8 cellular contexts compared by ENCODE assay signal in genomic region chr17:77972271-77972670, GRCh38. TPM values are rescaled to one million over a fixed set of nuclear protein-coding genes. Genes with fewer than 3 reads are reported as not detected.
A peak's percentile ranks its signal among the peaks of the same experiment; 100 is the strongest.
DNase-seq lines count a peak whose midpoint lies in the region; ATAC-seq, FAIRE-seq and TF ChIP-seq lines count a peak whose summit lies in the region.
"Not testable (repeated sequence)": the region's sequence is repeated elsewhere in the genome, so short reads cannot be mapped to it uniquely, and the experiment has no call there.

No MANE protein-coding gene starts in this region.

- not testable (repeated sequence) for H3K9me3 Mint-ChIP-seq in WTC11; effector memory CD8-positive, alpha-beta T cell; natural killer cell

- RAD21 ChIA-PET in HCT116 (lab: Charles Lee; ENCODE audit: low non-redundant PET in 1 of 2, low total read pairs in 2 of 2, uncharacterized antibody in 2 of 2, unreplicated experiment in 2 of 2): interaction anchor here in 1 of 2 experiments (0.6 kb wide), 1 partner anchor 14 kb away, joined by 3 read pairs; no protein-coding TSS in a partner anchor

- TF ChIP-seq CTCF in C4-2B (conservative IDR thresholded peaks at IDR 0.05) (peak; percentile 14; the same call in 1 of the 2 replicates), DND-41 (IDR thresholded peaks at IDR 0.05; ENCODE audit: borderline replicate concordance, extremely low read depth, low read length, poor library complexity, severe bottlenecking) (peak; percentile 4), OCI-LY7 (conservative IDR thresholded peaks at IDR 0.05; ENCODE audit: low read length) (peak; percentile 38; the same call in 1 of the 2 replicates)
- TF ChIP-seq CTCF in HCT116 (IDR thresholded peaks at IDR 0.05 in 2 of 3, conservative IDR thresholded peaks at IDR 0.05 in 1 of 3; ENCODE audit: borderline replicate concordance in 1 of 3, insufficient read depth in 1 of 3, low read depth in 2 of 3, low read length in 2 of 3); WTC11 (IDR thresholded peaks at IDR 0.05); HepG2 (CRISPR knock-in tag; IDR thresholded peaks at IDR 0.05); natural killer cell (IDR thresholded peaks at IDR 0.05): not testable (repeated sequence)

- WGBS in HepG2 (ENCODE audit: low lambda C conversion rate): 95% methylated on average over 3 of the region's 3 CpGs

- not testable (repeated sequence) for FAIRE-seq in HepG2 (lab: Jason Lieb, UNC)

- not testable (repeated sequence) for H3K27me3 ChIP-seq in DND-41 (ENCODE audit: insufficient read depth, low read length, poor library complexity); HCT116 (ENCODE audit: insufficient read depth, low read length); HepG2 (ENCODE audit: control insufficient read depth in 1 of 2, insufficient read depth in 2 of 2, low read length in 2 of 2)

- H3K79me2 ChIP-seq in DND-41 (ENCODE audit: insufficient read depth, low read length): peaks cover 99% of the 10 kb centered on the region
- peaks cover 10% of the 10 kb centered on the region for H3K79me2 ChIP-seq in HCT116 (ENCODE audit: insufficient read depth, low read length)
- peaks cover 12% of the 10 kb centered on the region; the same call in 1 of the 2 replicates for H3K79me2 ChIP-seq in OCI-LY7 (ENCODE audit: insufficient read depth, low read depth, low read length)
- H3K79me2 ChIP-seq in HepG2 (ENCODE audit: insufficient read depth, low read length): peaks cover 20% of the 10 kb centered on the region

- not testable (repeated sequence) for H3K4me2 ChIP-seq in DND-41 (ENCODE audit: insufficient read depth, low read length); HCT116 (ENCODE audit: low read length); OCI-LY7 (ENCODE audit: low read length); HepG2 (ENCODE audit: low read depth, low read length)

- H2AFZ ChIP-seq in DND-41 (ENCODE audit: low read depth, low read length); HCT116 (ENCODE audit: low read depth, low read length, poor library complexity, severe bottlenecking); OCI-LY7 (ENCODE audit: low read length); HepG2 (ENCODE audit: low read length): not testable (repeated sequence)

- not testable (repeated sequence) for DNase-seq in DND-41; HCT116 (ENCODE audit: low read depth, low spot score); OCI-LY7 (ENCODE audit: low spot score); WTC11 (ENCODE audit: low spot score); effector memory CD8-positive, alpha-beta T cell; HepG2 (ENCODE audit: low spot score); natural killer cell

- ATAC-seq in DND-41 (ENCODE audit: insufficient read depth, low read depth); WTC11; effector memory CD8-positive, alpha-beta T cell (replicated peaks); HepG2; natural killer cell: not testable (repeated sequence)
- ATAC-seq in HCT116: 0 out of 2 replicates have a peak, but pooled peaks have one; percentile 36

- H3K27me3 Mint-ChIP-seq in WTC11 (ENCODE audit: low read depth); effector memory CD8-positive, alpha-beta T cell; natural killer cell (ENCODE audit: low read depth in 2 of 2): not testable (repeated sequence)

- not testable (repeated sequence) for H3K4me1 ChIP-seq in DND-41 (ENCODE audit: insufficient read depth, low read length); HCT116 (ENCODE audit: control insufficient read depth in 1 of 2, insufficient read depth in 2 of 2, low read length in 2 of 2); OCI-LY7 (ENCODE audit: insufficient read depth, low read length, poor library complexity, severe bottlenecking); HepG2 (ENCODE audit: insufficient read depth, low read length)

- not testable (repeated sequence) for H3K9ac ChIP-seq in DND-41 (ENCODE audit: low read depth, low read length); HCT116 (ENCODE audit: low read length); HepG2 (ENCODE audit: insufficient read depth, low read depth, low read length)

- in situ Hi-C loops in HepG2 (cut with HindIII; ENCODE audit: extremely low pct_ligation_motif_present, low pct_unique_long_range_greater_than_20kb): not testable (repeated sequence)

- not testable (repeated sequence) for H3K4me3 ChIP-seq in DND-41 (ENCODE audit: low read depth in 1 of 2, low read length in 2 of 2); HCT116 (replicated peaks in 1 of 2; ENCODE audit: low read depth in 1 of 2, low read length in 2 of 2); OCI-LY7 (ENCODE audit: low read depth, low read length, poor library complexity, severe bottlenecking); HepG2 (replicated peaks in 1 of 3; ENCODE audit: insufficient read depth in 1 of 3, low read depth in 2 of 3, low read length in 3 of 3)

- H3K4me1 Mint-ChIP-seq in WTC11 (peaks cover 46% of the 10 kb centered on the region), natural killer cell (peaks cover 61 to 63% of the 10 kb centered on the region in 2 donors)
- H3K4me1 Mint-ChIP-seq in effector memory CD8-positive, alpha-beta T cell (ENCODE audit: low read depth in 2 of 2): peaks cover 44 to 82% of the 10 kb centered on the region in 2 donors

- TF ChIP-seq POLR2A in HCT116 (IDR thresholded peaks at IDR 0.05; ENCODE audit: borderline replicate concordance, extremely low read depth, insufficient read depth, insufficient read length); HepG2 (IDR thresholded peaks at IDR 0.05; ENCODE audit: insufficient read depth in 1 of 2, low read depth in 2 of 2, low read length in 2 of 2): not testable (repeated sequence)

- not testable (repeated sequence) for H3K9me2 ChIP-seq in HCT116 (ENCODE audit: insufficient read depth); OCI-LY7 (ENCODE audit: insufficient read depth, low read length)

- H3K9me3 ChIP-seq in DND-41 (ENCODE audit: insufficient read depth, low read length, severe bottlenecking); HCT116 (ENCODE audit: control insufficient read depth in 1 of 2, insufficient read depth in 1 of 2, low read depth in 1 of 2, low read length in 2 of 2); OCI-LY7 (ENCODE audit: low read length); HepG2 (ENCODE audit: low read length): not testable (repeated sequence)

- BruUV-seq in HCT116 (replicated peaks; lab: Mats Ljungman, UMichigan); OCI-LY7 (replicated peaks; lab: Mats Ljungman, UMichigan); HepG2 (replicated peaks; lab: Mats Ljungman, UMichigan): not testable (repeated sequence)

- not testable (repeated sequence) for TF ChIP-seq RAD21 in HCT116 (IDR thresholded peaks at IDR 0.05; ENCODE audit: low read depth); HepG2 (CRISPR knock-in tag; IDR thresholded peaks at IDR 0.05)

- POLR2A ChIA-PET in HCT116 (lab: Charles Lee): interaction anchor here (4.6 kb wide), 1 partner anchor 14 kb away, joined by 33 read pairs; the partner anchor contains the start of gene TNRC6C
- POLR2A ChIA-PET in OCI-LY7 (lab: Charles Lee): interaction anchor here (0.6 to 2.9 kb wide), 7 partner anchors 9 to 407 kb away, joined by 3 to 22 read pairs (median 3); partner anchors contain the start of gene TNRC6C
- POLR2A ChIA-PET in WTC11 (lab: Charles Lee): not testable (repeated sequence)
- POLR2A ChIA-PET in HepG2 (lab: Yijun Ruan, JAX): interaction anchor here (2.4 kb wide), 1 partner anchor 14 kb away, joined by 16 read pairs; the partner anchor contains the start of gene TNRC6C

- not testable (repeated sequence) for H3K27ac ChIP-seq in C4-2B; DND-41 (ENCODE audit: low read length); HCT116 (ENCODE audit: low read depth, low read length); OCI-LY7 (ENCODE audit: low read depth, low read length, poor library complexity, severe bottlenecking); HepG2 (ENCODE audit: extremely low read length, insufficient read depth, low read length)

- not testable (repeated sequence) for TF ChIP-seq EP300 in HepG2 (IDR thresholded peaks at IDR 0.05; ENCODE audit: low read depth in 2 of 2, low read length in 2 of 2); HepG2 (CRISPR knock-in tag; IDR thresholded peaks at IDR 0.05; ENCODE audit: borderline replicate concordance)

- H4K20me1 ChIP-seq in DND-41 (ENCODE audit: insufficient read depth, low read length): peaks cover 67% of the 10 kb centered on the region
- H4K20me1 ChIP-seq in HCT116 (ENCODE audit: insufficient read depth); OCI-LY7 (ENCODE audit: insufficient read depth, low read length); HepG2 (ENCODE audit: insufficient read depth, low read length): not testable (repeated sequence)

- H3K36me3 Mint-ChIP-seq in WTC11; effector memory CD8-positive, alpha-beta T cell (ENCODE audit: insufficient read depth); natural killer cell: not testable (repeated sequence)

- not testable (repeated sequence) for H3K36me3 ChIP-seq in DND-41 (ENCODE audit: insufficient read depth, low read length); HCT116 (ENCODE audit: control insufficient read depth in 1 of 2, insufficient read depth in 2 of 2, low read length in 2 of 2); OCI-LY7 (ENCODE audit: insufficient read depth, low read length); HepG2 (replicated peaks in 1 of 2; ENCODE audit: control insufficient read depth in 1 of 2, insufficient read depth in 2 of 2, low read length in 2 of 2)

- intact Hi-C loops in HCT116 (cut with micrococcal nuclease); OCI-LY7 (cut with micrococcal nuclease; ENCODE audit: unreplicated experiment); HepG2 (cut with micrococcal nuclease; ENCODE audit: unreplicated experiment); natural killer cell (cut with micrococcal nuclease): not testable (repeated sequence)

- H3K4me3 Mint-ChIP-seq in WTC11, natural killer cell: not testable (repeated sequence)
- H3K4me3 Mint-ChIP-seq in effector memory CD8-positive, alpha-beta T cell: peak overlapping the region; percentile 16 to 32

- H3K27ac Mint-ChIP-seq in WTC11: peak overlapping the region; percentile 80; the same call in 1 of the 2 replicates
- peak overlapping the region in 1 of 2 donors; percentile 50 for H3K27ac Mint-ChIP-seq in effector memory CD8-positive, alpha-beta T cell
- peak overlapping the region; percentile 12 to 19 for H3K27ac Mint-ChIP-seq in natural killer cell

- CTCF ChIA-PET in HCT116 (lab: Charles Lee): interaction anchor here (1.2 to 1.8 kb wide), 3 partner anchors 9 to 47 kb away, joined by 5 to 9 read pairs (median 7); partner anchors contain the start of gene TNRC6C
- CTCF ChIA-PET in OCI-LY7 (lab: Charles Lee; ENCODE audit: unreplicated experiment); HepG2 (lab: Yijun Ruan, JAX; ENCODE audit: low intra/inter-chr PET ratio, low total read pairs): not testable (repeated sequence)
- CTCF ChIA-PET in WTC11 (lab: Charles Lee): interaction anchor here (0.6 to 1.7 kb wide), 8 partner anchors 14 to 456 kb away, joined by 3 to 10 read pairs (median 4); partner anchors contain the start of gene TNRC6C

RNA-seq across cellular contexts. Expression of gene TNRC6C, which starts 13.8 kb away (rescaled TPM):
- total RNA-seq in HCT116 (2021; ENCODE audit: unreplicated experiment) (23.4 TPM), OCI-LY7 (2022) (25.2 and 33.9 TPM in 2 replicates), WTC11 (2021) (39.9 to 52.3 TPM (median 41.8 TPM) in 3 replicates), HepG2 (2016; rRNA removed; fragmentation: Illumina TruSeq; extraction: Trizol) (4.7 and 4.9 TPM in 2 replicates), natural killer cell (100 to 1,000 TPM in 1 of 3 donors, 10 to 100 TPM in 2; 74.3 to 100 (median 76.3) TPM)
- polyA plus RNA-seq in HCT116 (2012): 6.7 and 7.1 TPM in 2 replicates
- 8.5 and 14.2 TPM in 2 replicates for total RNA-seq in OCI-LY7 (2014; rRNA removed; shearing (Covaris generic))
- total RNA-seq in HepG2 (2016; cell fraction: cytosol; rRNA removed; fragmentation: Illumina TruSeq; extraction: Trizol; ENCODE audit: low read depth): 11.1 and 13.2 TPM in 2 replicates
- 3.2 TPM in 2 replicates for total RNA-seq in HepG2 (2016; cell fraction: insoluble cytoplasmic fraction; rRNA removed; fragmentation: Illumina TruSeq; extraction: Trizol)
- 2.2 and 2.9 TPM in 2 replicates for total RNA-seq in HepG2 (2016; cell fraction: membrane; rRNA removed; fragmentation: Illumina TruSeq; extraction: Trizol)
- 7.0 and 9.7 TPM in 2 replicates for total RNA-seq in HepG2 (2016; cell fraction: nucleus; rRNA removed; fragmentation: Illumina TruSeq; extraction: Trizol)
- polyA plus RNA-seq in HepG2 (2011; rRNA removed): 0.61 and 0.66 TPM in 2 replicates
- polyA plus RNA-seq in HepG2 (2011; cell fraction: cytosol; rRNA removed): 0.35 and 0.46 TPM in 2 replicates
- polyA plus RNA-seq in HepG2 (2011; cell fraction: nucleus; rRNA removed): 3.4 and 4.2 TPM in 2 replicates
- 3.6 and 4.0 TPM in 2 replicates for polyA plus RNA-seq in HepG2 (2012)
- polyA plus RNA-seq in HepG2 (2016; cell fraction: cytosol; fragmentation: Illumina TruSeq; extraction: Trizol; ENCODE audit: low read depth): 0.14 and 0.17 TPM in 2 replicates
- 2.5 and 3.2 TPM in 2 replicates for polyA plus RNA-seq in HepG2 (2016; cell fraction: insoluble cytoplasmic fraction; fragmentation: Illumina TruSeq; extraction: Trizol; ENCODE audit: low read depth)
- polyA plus RNA-seq in HepG2 (2016; cell fraction: membrane; fragmentation: Illumina TruSeq; extraction: Trizol; ENCODE audit: low read depth): 0.18 and 0.30 TPM in 2 replicates
- 10.3 and 10.4 TPM in 2 replicates for polyA plus RNA-seq in HepG2 (2016; cell fraction: nucleus; fragmentation: Illumina TruSeq; extraction: Trizol; ENCODE audit: insufficient read depth, low read depth)
- polyA minus RNA-seq in HepG2 (2011; rRNA and poly(A)+ RNA removed; ENCODE audit: low replicate concordance): 4.5 and 10.3 TPM in 2 replicates
- polyA minus RNA-seq in HepG2 (2011; cell fraction: cytosol; rRNA and poly(A)+ RNA removed): 2.3 and 2.8 TPM in 2 replicates
- polyA minus RNA-seq in HepG2 (2011; cell fraction: nucleus; rRNA and poly(A)+ RNA removed): 6.7 and 7.3 TPM in 2 replicates
